ENCODE assay signal across 22 cellular contexts in genomic region chr3:197877902-197878301, GRCh38.
DNase-seq lines count a peak whose midpoint lies in the region; ATAC-seq lines count a peak whose summit lies in the region.
"Had no signal": no experiment of that assay in that cellular context is flagged by ENCODE, and none has a peak within 500 bp of the region (broad histone marks: within the 10 kb centered on the region; RNA-seq: fewer than 3 reads in every experiment).

No MANE protein-coding gene starts in this region.

- H3K4me1 Mint-ChIP-seq in activated naive CD4-positive, alpha-beta T cell treated with anti-CD3 and anti-CD28 coated beads, Interleukin-2, amount 10 ng/mL, durations not matched to agents 7 days and 5 days = peaks cover 20% of the 10 kb centered on the region
- H3K4me1 Mint-ChIP-seq in activated CD4-positive, alpha-beta memory T cell treated with anti-CD3 and anti-CD28 coated beads for 36 hours (ENCODE audit: low read depth) = peaks cover 16% of the 10 kb centered on the region
- H3K4me1 Mint-ChIP-seq in activated naive CD8-positive, alpha-beta T cell treated with anti-CD3 and anti-CD28 coated beads, Interleukin-2, amount 50 U/mL, for 24 hours = peaks cover 22% of the 10 kb centered on the region
- peaks cover 16% of the 10 kb centered on the region for H3K4me1 Mint-ChIP-seq in stimulated activated effector memory CD8-positive, alpha-beta T cell treated with anti-CD3 and anti-CD28 coated beads, Interleukin-12 subunit alpha, Interleukin-12 subunit beta, amount 100 ng/mL, for 72 hours

- H3K36me3 Mint-ChIP-seq in activated naive CD4-positive, alpha-beta T cell treated with anti-CD3 and anti-CD28 coated beads, Interleukin-2, amount 10 ng/mL, durations not matched to agents 7 days and 5 days = peaks cover 46% of the 10 kb centered on the region
- peaks cover 25% of the 10 kb centered on the region for H3K36me3 Mint-ChIP-seq in activated CD4-positive, alpha-beta memory T cell treated with anti-CD3 and anti-CD28 coated beads for 36 hours
- H3K36me3 Mint-ChIP-seq in activated naive CD8-positive, alpha-beta T cell treated with anti-CD3 and anti-CD28 coated beads, Interleukin-2, amount 50 U/mL, for 24 hours (ENCODE audit: low read depth) = peaks cover 27% of the 10 kb centered on the region
- H3K36me3 Mint-ChIP-seq in stimulated activated effector memory CD8-positive, alpha-beta T cell treated with anti-CD3 and anti-CD28 coated beads, Interleukin-12 subunit alpha, Interleukin-12 subunit beta, amount 100 ng/mL, for 72 hours = peaks cover 81% of the 10 kb centered on the region

- CTCF ChIA-PET in activated naive CD4-positive, alpha-beta T cell treated with anti-CD3 and anti-CD28 coated beads, Interleukin-2, amount 10 ng/mL, durations not matched to agents 7 days and 5 days (lab: Charles Lee) = no interaction called here
- CTCF ChIA-PET in activated CD4-positive, alpha-beta memory T cell treated with anti-CD3 and anti-CD28 coated beads for 36 hours (lab: Charles Lee) = no interaction called here

- no peaks in the 10 kb centered on the region for H3K9me3 Mint-ChIP-seq in activated naive CD4-positive, alpha-beta T cell treated with anti-CD3 and anti-CD28 coated beads, Interleukin-2, amount 10 ng/mL, durations not matched to agents 7 days and 5 days
- H3K9me3 Mint-ChIP-seq in activated CD4-positive, alpha-beta memory T cell treated with anti-CD3 and anti-CD28 coated beads for 36 hours = no peaks in the 10 kb centered on the region
- no peaks in the 10 kb centered on the region for H3K9me3 Mint-ChIP-seq in activated naive CD8-positive, alpha-beta T cell treated with anti-CD3 and anti-CD28 coated beads, Interleukin-2, amount 50 U/mL, for 24 hours
- H3K9me3 Mint-ChIP-seq in stimulated activated effector memory CD8-positive, alpha-beta T cell treated with anti-CD3 and anti-CD28 coated beads, Interleukin-12 subunit alpha, Interleukin-12 subunit beta, amount 100 ng/mL, for 72 hours = no peaks in the 10 kb centered on the region
- H3K9me3 Mint-ChIP-seq: naive thymus-derived CD8-positive, alpha-beta T cell had no signal

- POLR2A ChIA-PET in activated CD4-positive, alpha-beta memory T cell treated with anti-CD3 and anti-CD28 coated beads for 36 hours (lab: Charles Lee) = interaction anchor here (0.6 kb wide), 1 partner anchor 93 kb away, joined by 4 read pairs; no protein-coding TSS in a partner anchor

- intact Hi-C loops in activated CD4-positive, alpha-beta memory T cell treated with anti-CD3 and anti-CD28 coated beads for 36 hours (cut with micrococcal nuclease) = loop anchor here (1.0 kb wide), 1 partner anchor 28 kb away; no protein-coding TSS in a partner anchor

- H3K27me3 Mint-ChIP-seq in activated naive CD4-positive, alpha-beta T cell treated with anti-CD3 and anti-CD28 coated beads, Interleukin-2, amount 10 ng/mL, durations not matched to agents 7 days and 5 days = no peaks in the 10 kb centered on the region
- no peaks in the 10 kb centered on the region for H3K27me3 Mint-ChIP-seq in activated CD4-positive, alpha-beta memory T cell treated with anti-CD3 and anti-CD28 coated beads for 36 hours
- no peaks in the 10 kb centered on the region for H3K27me3 Mint-ChIP-seq in activated naive CD8-positive, alpha-beta T cell treated with anti-CD3 and anti-CD28 coated beads, Interleukin-2, amount 50 U/mL, for 24 hours
- H3K27me3 Mint-ChIP-seq: naive thymus-derived CD8-positive, alpha-beta T cell had no signal

- peak overlapping the region; percentile 19 for H3K27ac Mint-ChIP-seq in activated naive CD4-positive, alpha-beta T cell treated with anti-CD3 and anti-CD28 coated beads, Interleukin-2, amount 10 ng/mL, durations not matched to agents 7 days and 5 days
- H3K27ac Mint-ChIP-seq in activated CD4-positive, alpha-beta memory T cell treated with anti-CD3 and anti-CD28 coated beads for 36 hours = peak overlapping the region; percentile 86
- H3K27ac Mint-ChIP-seq in activated naive CD8-positive, alpha-beta T cell treated with anti-CD3 and anti-CD28 coated beads, Interleukin-2, amount 50 U/mL, for 24 hours = peak overlapping the region; percentile 88
- peak overlapping the region; percentile 88 for H3K27ac Mint-ChIP-seq in stimulated activated effector memory CD8-positive, alpha-beta T cell treated with anti-CD3 and anti-CD28 coated beads, Interleukin-12 subunit alpha, Interleukin-12 subunit beta, amount 100 ng/mL, for 72 hours

- no peak for DNase-seq in activated naive CD4-positive, alpha-beta T cell treated with anti-CD3 and anti-CD28 coated beads, Interleukin-2, amount 10 ng/mL, durations not matched to agents 7 days and 5 days
- DNase-seq in activated naive CD4-positive, alpha-beta T cell (lab: John Stamatoyannopoulos, UW) = no peak
- no peak for DNase-seq in activated CD4-positive, alpha-beta memory T cell treated with anti-CD3 and anti-CD28 coated beads for 36 hours
- no peak for DNase-seq in activated naive CD8-positive, alpha-beta T cell treated with anti-CD3 and anti-CD28 coated beads, Interleukin-2, amount 50 U/mL, for 24 hours
- no peak for DNase-seq in stimulated activated effector memory CD8-positive, alpha-beta T cell treated with anti-CD3 and anti-CD28 coated beads, Interleukin-12 subunit alpha, Interleukin-12 subunit beta, amount 100 ng/mL, for 72 hours (ENCODE audit: low spot score in 2 of 2)
- no peak for DNase-seq in NCI-H1092 (lab: John Stamatoyannopoulos, UW)
- no peak for DNase-seq in stimulated activated CD4-positive, alpha-beta T cell treated with anti-CD3 and anti-CD28 coated beads, Interleukin-4, amount 100 ng/mL, for 4 hours
- DNase-seq: activated CD4-positive, CD25-positive, alpha-beta regulatory T cell treated with anti-CD3 and anti-CD28 coated beads, Interleukin-2, amount 50 U/mL, for 72 hours; BE2C; brain microvascular endothelial cell; Caco-2; DMS79; foreskin melanocyte; heart left ventricle; MM.1S; naive thymus-derived CD8-positive, alpha-beta T cell; NCI-H1417; NCI-H2029 treated with DMSO at 0.1 percent for 48 hours; NCI-H524 treated with DMSO at 0.1 percent for 48 hours; occipital lobe; PC-3 had no signal

- ATAC-seq in activated naive CD8-positive, alpha-beta T cell treated with anti-CD3 and anti-CD28 coated beads, Interleukin-2, amount 50 U/mL, for 24 hours = no peak
- ATAC-seq in stimulated activated effector memory CD8-positive, alpha-beta T cell treated with anti-CD3 and anti-CD28 coated beads, Interleukin-12 subunit alpha, Interleukin-12 subunit beta, amount 100 ng/mL, for 72 hours = no peak
- no peak for ATAC-seq in GM21367 (IDR thresholded peaks at IDR 0.05; ENCODE audit: unreplicated experiment)
- ATAC-seq: naive thymus-derived CD8-positive, alpha-beta T cell; PC-3 had no signal

- no peak overlapping the region for H3K4me3 Mint-ChIP-seq in activated naive CD4-positive, alpha-beta T cell treated with anti-CD3 and anti-CD28 coated beads, Interleukin-2, amount 10 ng/mL, durations not matched to agents 7 days and 5 days
- no peak overlapping the region for H3K4me3 Mint-ChIP-seq in activated CD4-positive, alpha-beta memory T cell treated with anti-CD3 and anti-CD28 coated beads for 36 hours
- peak overlapping the region; percentile 65 for H3K4me3 Mint-ChIP-seq in activated naive CD8-positive, alpha-beta T cell treated with anti-CD3 and anti-CD28 coated beads, Interleukin-2, amount 50 U/mL, for 24 hours
- H3K4me3 Mint-ChIP-seq in stimulated activated effector memory CD8-positive, alpha-beta T cell treated with anti-CD3 and anti-CD28 coated beads, Interleukin-12 subunit alpha, Interleukin-12 subunit beta, amount 100 ng/mL, for 72 hours = no peak overlapping the region
- H3K4me3 Mint-ChIP-seq: naive thymus-derived CD8-positive, alpha-beta T cell had no signal

Comparison
In these comparisons a context has a peak if more than half of its experiments do, and no peak if none do; other contexts are left out.
1. H3K27ac Mint-ChIP-seq: peak in every context shown above with its lines; median percentile 88 in activated naive CD8-positive, alpha-beta T cell treated with anti-CD3 and anti-CD28 coated beads, Interleukin-2, amount 50 U/mL, for 24 hours; 88 in stimulated activated effector memory CD8-positive, alpha-beta T cell treated with anti-CD3 and anti-CD28 coated beads, Interleukin-12 subunit alpha, Interleukin-12 subunit beta, amount 100 ng/mL, for 72 hours; 86 in activated CD4-positive, alpha-beta memory T cell treated with anti-CD3 and anti-CD28 coated beads for 36 hours; 19 in activated naive CD4-positive, alpha-beta T cell treated with anti-CD3 and anti-CD28 coated beads, Interleukin-2, amount 10 ng/mL, durations not matched to agents 7 days and 5 days.